In the genomic region with DNA sequence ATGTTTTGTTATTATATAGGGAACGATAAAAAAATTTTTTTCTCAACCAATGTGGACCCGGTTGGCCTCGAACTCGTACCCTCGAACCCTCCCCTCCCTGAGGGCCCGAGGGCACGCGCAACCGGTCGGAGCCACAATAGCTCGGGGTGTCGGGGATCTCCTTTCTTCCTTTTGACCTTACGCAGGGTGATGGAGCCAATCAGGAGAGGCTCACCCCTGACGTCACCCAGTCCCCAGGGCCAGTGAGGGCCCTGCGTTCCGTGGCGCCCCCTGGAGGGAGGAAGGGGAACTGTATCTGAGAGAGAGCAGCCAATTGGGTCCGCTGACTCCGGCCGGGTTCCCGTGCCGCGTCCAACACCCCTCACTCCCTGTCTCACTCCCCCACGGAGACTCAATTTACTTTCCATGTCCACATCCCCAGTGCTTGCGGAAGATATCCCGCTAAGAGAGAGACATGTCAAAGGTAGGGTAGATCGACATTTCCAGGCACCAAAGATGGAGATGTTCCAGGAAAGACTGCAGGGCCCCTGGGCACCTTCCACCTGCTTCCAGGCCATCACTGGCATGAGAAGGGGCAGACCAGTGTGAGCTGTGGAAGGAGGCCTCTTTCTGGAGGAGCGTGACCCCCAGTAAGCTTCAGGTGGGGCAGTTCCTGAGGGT, we compare ENCODE assay signal across 10 cellular contexts. TPM values are rescaled to one million over a fixed set of nuclear protein-coding genes. Genes with fewer than 3 reads are reported as not detected.
DNase-seq lines count a peak whose midpoint lies in the region; ATAC-seq, FAIRE-seq and TF ChIP-seq lines count a peak whose summit lies in the region.
"Not testable (repeated sequence)": the region's sequence is repeated elsewhere in the genome, so short reads cannot be mapped to it uniquely, and the experiment has no call there.
"Had no signal": no experiment of that assay in that cellular context is flagged by ENCODE, and none has a peak within 500 bp of the region (broad histone marks: within the 10 kb centered on the region; RNA-seq: fewer than 3 reads in every experiment).

TSS of gene CGB2 (plus strand) at position 249 of the 660 bp plus-strand sequence. CDS start at position 455, 206 bp downstream.

- not testable (repeated sequence) for H3K9ac ChIP-seq in H1 (replicated peaks in 1 of 4; ENCODE audit: extremely low read depth in 1 of 4, low read depth in 3 of 4, low read length in 3 of 4)

- not testable (repeated sequence) for H3K79me2 ChIP-seq in H1 (ENCODE audit: control insufficient read depth in 1 of 2, insufficient read depth in 2 of 2, low read length in 2 of 2)

- peak within 1 kb of the TSS; percentile 86 for H3K27ac Mint-ChIP-seq in CD4-positive, alpha-beta T cell
- peak within 1 kb of the TSS; percentile 34 for H3K27ac Mint-ChIP-seq in activated T-helper 1 cell treated with anti-CD3 and anti-CD28 coated beads, Interleukin-12 subunit alpha, Interleukin-12 subunit beta, Interleukin-2, Interleukin-4 antibody, amounts not matched to agents 30 ng/mL and 10 ng/mL and 1 ng/mL, durations not matched to agents 14 hours and 24 hours and 36 hours
- not testable (repeated sequence) for H3K27ac Mint-ChIP-seq in memory B cell

- peak in 6 of 10 experiments; percentile 14 to 69 (median 33) for DNase-seq in CD4-positive, alpha-beta T cell
- peak; percentile 44 for DNase-seq in NCI-H226
- DNase-seq in T-helper 9 cell: peak; percentile 26
- peak; percentile 61 for DNase-seq in activated T-helper 1 cell treated with anti-CD3 and anti-CD28 coated beads, Interleukin-12 subunit alpha, Interleukin-12 subunit beta, Interleukin-2, Interleukin-4 antibody, amounts not matched to agents 30 ng/mL and 10 ng/mL and 1 ng/mL, durations not matched to agents 14 hours and 24 hours and 36 hours (ENCODE audit: low spot score)
- DNase-seq in H1 (ENCODE audit: low read depth in 1 of 2, low spot score in 2 of 2): peak in 1 of 2 experiments; percentile 91
- not testable (repeated sequence) for DNase-seq in memory B cell (ENCODE audit: low spot score in 2 of 2)
- DNase-seq in stimulated activated CD8-positive, alpha-beta memory T cell treated with anti-CD3 and anti-CD28 coated beads, Interleukin-15, amount 100 ng/mL, for 4 hours (ENCODE audit: low read depth in 2 of 2): peak; percentile 17 to 19

- H2BK20ac ChIP-seq in H1 (ENCODE audit: low read length): not testable (repeated sequence)

- ATAC-seq in CD4-positive, alpha-beta T cell (ENCODE audit: poor library complexity): peak; percentile 80
- peak; percentile 74 for ATAC-seq in memory B cell (ENCODE audit: low read depth)

- not testable (repeated sequence) for H2AK5ac ChIP-seq in H1 (ENCODE audit: low read depth, low read length)

- intact Hi-C loops in CD4-positive, alpha-beta T cell (cut with DNase I, micrococcal nuclease): not testable (repeated sequence)
- intact Hi-C loops in activated T-helper 1 cell treated with anti-CD3 and anti-CD28 coated beads, Interleukin-12 subunit alpha, Interleukin-12 subunit beta, Interleukin-2, Interleukin-4 antibody, amounts not matched to agents 30 ng/mL and 10 ng/mL and 1 ng/mL, durations not matched to agents 14 hours and 24 hours and 36 hours (cut with micrococcal nuclease): loop anchor here (5.0 kb wide), 1 partner anchor 39 kb away; the partner anchor contains the start of genes GYS1 and RUVBL2

- not testable (repeated sequence) for H4K5ac ChIP-seq in H1 (ENCODE audit: insufficient read length, low read depth, low read length)

- not testable (repeated sequence) for H3K36me3 ChIP-seq in HEK293 (ENCODE audit: control insufficient read depth in 2 of 2, insufficient read depth in 1 of 2, low read length in 2 of 2); H1 (ENCODE audit: control insufficient read depth in 2 of 4, insufficient read depth in 4 of 4, low read length in 3 of 4)

- not testable (repeated sequence) for FAIRE-seq in H1 (lab: Jason Lieb, UNC)

- H2BK12ac ChIP-seq in H1 (ENCODE audit: low read depth, low read length): not testable (repeated sequence)

- 38% methylated on average over 27 of the region's 28 CpGs; no CpG with 5 or more reads in 1 of the 2 experiments for WGBS in H1 (ENCODE audit: extremely low coverage in 1 of 2, insufficient coverage in 1 of 2, insufficient read length in 1 of 2, insufficient replicate concordance in 2 of 2, low coverage in 1 of 2, low lambda C conversion rate in 2 of 2, missing lambda C conversion rate in 1 of 2), 2 experiments

- TF ChIP-seq CTCF in CD4-positive, alpha-beta T cell (IDR thresholded peaks at IDR 0.05): not testable (repeated sequence)
- TF ChIP-seq CTCF in HEK293 (tag by site-specific recombination; IDR thresholded peaks at IDR 0.05) (peak; percentile 49; the same call in 1 of the 2 replicates), H1 (IDR thresholded peaks at IDR 0.05; ENCODE audit: control extremely low read depth in 1 of 3, insufficient read depth in 1 of 3, low read depth in 1 of 3, low read length in 3 of 3) (peak; percentile 33 to 70 (median 34); a peak in 3 of 4 replicates)

- H3K27me3 ChIP-seq in CD4-positive, alpha-beta T cell (ENCODE audit: control insufficient read depth, insufficient read depth, low read length); H1 (replicated peaks in 1 of 4; ENCODE audit: control insufficient read depth in 3 of 4, extremely low read depth in 1 of 4, insufficient read depth in 3 of 4, low read length in 3 of 4): not testable (repeated sequence)

- H4K20me1 ChIP-seq in H1 (replicated peaks in 1 of 2; ENCODE audit: control insufficient read depth in 1 of 2, insufficient read depth in 2 of 2, low read length in 2 of 2): not testable (repeated sequence)

- not testable (repeated sequence) for H3K36me3 Mint-ChIP-seq in CD4-positive, alpha-beta T cell (ENCODE audit: low read depth); activated T-helper 1 cell treated with anti-CD3 and anti-CD28 coated beads, Interleukin-12 subunit alpha, Interleukin-12 subunit beta, Interleukin-2, Interleukin-4 antibody, amounts not matched to agents 30 ng/mL and 10 ng/mL and 1 ng/mL, durations not matched to agents 14 hours and 24 hours and 36 hours (ENCODE audit: low read depth); memory B cell

- not testable (repeated sequence) for H3K4me1 ChIP-seq in HEK293 (ENCODE audit: control insufficient read depth, insufficient read depth, low read length); H1 (replicated peaks in 1 of 4; ENCODE audit: control insufficient read depth in 3 of 4, insufficient read depth in 4 of 4, low read length in 3 of 4)

- peak in 1 of 2 experiments; percentile 15; a peak in 1 of 4 replicates for TF ChIP-seq RAD21 in H1 (IDR thresholded peaks at IDR 0.05 in 1 of 2, conservative IDR thresholded peaks at IDR 0.05 in 1 of 2; ENCODE audit: low read depth in 2 of 2, low read length in 2 of 2)

- H2AFZ ChIP-seq in H1 (ENCODE audit: low read length): not testable (repeated sequence)

- not testable (repeated sequence) for H3K23me2 ChIP-seq in H1 (ENCODE audit: low read depth, low read length)

- not testable (repeated sequence) for H4K8ac ChIP-seq in H1 (ENCODE audit: extremely low read depth, insufficient read depth, low read length)

- not testable (repeated sequence) for H3K79me1 ChIP-seq in H1 (ENCODE audit: low read depth, low read length)

- not testable (repeated sequence) for H2BK120ac ChIP-seq in H1 (replicated peaks; ENCODE audit: low read depth, low read length)

- H3K56ac ChIP-seq in H1 (replicated peaks; ENCODE audit: insufficient read length, low read depth, low read length): not testable (repeated sequence)

- POLR2A ChIA-PET in CD4-positive, alpha-beta T cell (lab: Charles Lee); HEK293 (lab: Yijun Ruan, JAX): not testable (repeated sequence)
- POLR2A ChIA-PET in H1 (lab: Charles Lee; ENCODE audit: partially characterized antibody): interaction anchor here (0.6 kb wide), 1 partner anchor 39 kb away, joined by 3 read pairs; the partner anchor contains the start of gene GYS1

- not testable (repeated sequence) for H3K23ac ChIP-seq in H1 (ENCODE audit: insufficient read length)

- H3K27me3 Mint-ChIP-seq in CD4-positive, alpha-beta T cell; activated T-helper 1 cell treated with anti-CD3 and anti-CD28 coated beads, Interleukin-12 subunit alpha, Interleukin-12 subunit beta, Interleukin-2, Interleukin-4 antibody, amounts not matched to agents 30 ng/mL and 10 ng/mL and 1 ng/mL, durations not matched to agents 14 hours and 24 hours and 36 hours (ENCODE audit: insufficient read depth); memory B cell: not testable (repeated sequence)

- not testable (repeated sequence) for H4K91ac ChIP-seq in H1 (replicated peaks; ENCODE audit: insufficient read length, low read length)

- not testable (repeated sequence) for H3K27ac ChIP-seq in CD4-positive, alpha-beta T cell (ENCODE audit: low read depth, low read length); HEK293 (ENCODE audit: extremely low read depth, low read depth, low read length); H1 (ENCODE audit: low read depth, low read length)

- H3K4me3 ChIP-seq in HEK293 (ENCODE audit: low read depth, low read length): not testable (repeated sequence)
- peak within 1 kb of the TSS in 2 of 4 experiments; percentile 13 to 34; a peak in 1 of 8 replicates for H3K4me3 ChIP-seq in H1 (ENCODE audit: extremely low read depth in 1 of 4, insufficient read depth in 2 of 4, low read depth in 3 of 4, low read length in 4 of 4)

- H2BK15ac ChIP-seq in H1 (ENCODE audit: low read length): not testable (repeated sequence)

- H3K18ac ChIP-seq in H1 (ENCODE audit: extremely low read depth, low read length): not testable (repeated sequence)

- H3K4me2 ChIP-seq in H1 (ENCODE audit: insufficient read depth in 1 of 2, low read depth in 2 of 2, low read length in 2 of 2): not testable (repeated sequence)

- H3K4me1 Mint-ChIP-seq in CD4-positive, alpha-beta T cell (ENCODE audit: low read depth); activated T-helper 1 cell treated with anti-CD3 and anti-CD28 coated beads, Interleukin-12 subunit alpha, Interleukin-12 subunit beta, Interleukin-2, Interleukin-4 antibody, amounts not matched to agents 30 ng/mL and 10 ng/mL and 1 ng/mL, durations not matched to agents 14 hours and 24 hours and 36 hours (ENCODE audit: low read depth); memory B cell: not testable (repeated sequence)

- not testable (repeated sequence) for H3K4ac ChIP-seq in H1 (replicated peaks; ENCODE audit: insufficient read length, low read depth, low read length)

- CTCF ChIA-PET in CD4-positive, alpha-beta T cell (lab: Charles Lee): not testable (repeated sequence)
- CTCF ChIA-PET in HEK293 (lab: Yijun Ruan, JAX): interaction anchor here (0.7 kb wide), 2 partner anchors 14 to 39 kb away, joined by 3 to 4 read pairs; partner anchors contain the start of genes GYS1 and RUVBL2
- CTCF ChIA-PET in H1 (lab: Charles Lee; ENCODE audit: partially characterized antibody): interaction anchor here (0.6 to 2.5 kb wide), 12 partner anchors 10 to 513 kb away, joined by 3 to 9 read pairs (median 3); a partner anchor contains a TSS

- not testable (repeated sequence) for H3K9me3 ChIP-seq in CD4-positive, alpha-beta T cell (ENCODE audit: control insufficient read depth, low read length); HEK293 (ENCODE audit: control insufficient read depth, insufficient read depth, low read depth, low read length); H1 (ENCODE audit: insufficient read depth in 2 of 2, low read depth in 1 of 2, low read length in 1 of 2)

- TF ChIP-seq EP300 in H1 (IDR thresholded peaks at IDR 0.05; ENCODE audit: borderline replicate concordance in 1 of 2, low read depth in 2 of 2, low read length in 2 of 2): not testable (repeated sequence)

- TF ChIP-seq POLR2A in H1 (IDR thresholded peaks at IDR 0.05; ENCODE audit: control extremely low read depth in 1 of 2, low read depth in 2 of 2, low read length in 2 of 2): not testable (repeated sequence)

- H2BK5ac ChIP-seq in H1 (ENCODE audit: low read depth, low read length): not testable (repeated sequence)

- H3K9me3 Mint-ChIP-seq in CD4-positive, alpha-beta T cell; activated T-helper 1 cell treated with anti-CD3 and anti-CD28 coated beads, Interleukin-12 subunit alpha, Interleukin-12 subunit beta, Interleukin-2, Interleukin-4 antibody, amounts not matched to agents 30 ng/mL and 10 ng/mL and 1 ng/mL, durations not matched to agents 14 hours and 24 hours and 36 hours; memory B cell: not testable (repeated sequence)

- peak within 1 kb of the TSS; percentile 64 for H3K4me3 Mint-ChIP-seq in CD4-positive, alpha-beta T cell
- H3K4me3 Mint-ChIP-seq in activated T-helper 1 cell treated with anti-CD3 and anti-CD28 coated beads, Interleukin-12 subunit alpha, Interleukin-12 subunit beta, Interleukin-2, Interleukin-4 antibody, amounts not matched to agents 30 ng/mL and 10 ng/mL and 1 ng/mL, durations not matched to agents 14 hours and 24 hours and 36 hours: peak within 1 kb of the TSS; percentile 35
- H3K4me3 Mint-ChIP-seq in memory B cell: not testable (repeated sequence)

- H3K14ac ChIP-seq in H1 (ENCODE audit: insufficient read length): not testable (repeated sequence)

RNA-seq across cellular contexts. Expression of gene CGB2, which starts in this region (rescaled TPM):
- total RNA-seq in CD4-positive, alpha-beta T cell: not detected
- total RNA-seq in activated T-helper 1 cell treated with anti-CD3 and anti-CD28 coated beads, Interleukin-12 subunit alpha, Interleukin-12 subunit beta, Interleukin-2, Interleukin-4 antibody, amounts not matched to agents 30 ng/mL and 10 ng/mL and 1 ng/mL, durations not matched to agents 14 hours and 24 hours and 36 hours: not detected in 2 replicates
- 0.71 TPM in 1 of 2 replicates, not detected in the other for total RNA-seq in H1 (2021; fragmentation: NEBNext Ultra II Directional; extraction: Animal tissue kit (Norgen Biotek cat#: 25700))
- 3.2 and 3.9 TPM in 2 replicates for polyA plus RNA-seq in H1 (2011; rRNA removed)
- polyA plus RNA-seq in H1 (2011; cell fraction: cytosol; rRNA removed): 1.5 TPM
- 2.2 TPM for polyA plus RNA-seq in H1 (2011; cell fraction: nucleus; rRNA removed)
- polyA plus RNA-seq in H1 (2012, experiment 1 of 2): 0.87 to 1.4 TPM (median 1.4 TPM) in 3 of 4 replicates, not detected in the other
- polyA plus RNA-seq in H1 (2012, experiment 2 of 2): 1.2 TPM
- 0.95 TPM for polyA plus RNA-seq in H1 (2013, experiment 1 of 2)
- 1.2 TPM for polyA plus RNA-seq in H1 (2013, experiment 2 of 2)
- polyA minus RNA-seq in H1 (2011; rRNA and poly(A)+ RNA removed): 0.34 and 1.3 TPM in 2 replicates
- not detected for polyA minus RNA-seq in H1 (2011; cell fraction: cytosol; rRNA and poly(A)+ RNA removed)
- not detected for polyA minus RNA-seq in H1 (2011; cell fraction: nucleus; rRNA and poly(A)+ RNA removed)
- total RNA-seq: right cardiac atrium, temporal lobe had no signal
- polyA plus RNA-seq: right cardiac atrium had no signal

Comparison
In these comparisons a context has a peak if more than half of its experiments do, and no peak if none do; other contexts are left out.
1. Peak in DNase-seq and ATAC-seq in CD4-positive, alpha-beta T cell; RNA of the gene not detected or under 1 TPM.
2. Peak in DNase-seq in activated T-helper 1 cell treated with anti-CD3 and anti-CD28 coated beads, Interleukin-12 subunit alpha, Interleukin-12 subunit beta, Interleukin-2, Interleukin-4 antibody, amounts not matched to agents 30 ng/mL and 10 ng/mL and 1 ng/mL, durations not matched to agents 14 hours and 24 hours and 36 hours; RNA of the gene not detected or under 1 TPM.